Comparison of ENCODE assay signal across 14 cellular contexts in the genomic region with DNA sequence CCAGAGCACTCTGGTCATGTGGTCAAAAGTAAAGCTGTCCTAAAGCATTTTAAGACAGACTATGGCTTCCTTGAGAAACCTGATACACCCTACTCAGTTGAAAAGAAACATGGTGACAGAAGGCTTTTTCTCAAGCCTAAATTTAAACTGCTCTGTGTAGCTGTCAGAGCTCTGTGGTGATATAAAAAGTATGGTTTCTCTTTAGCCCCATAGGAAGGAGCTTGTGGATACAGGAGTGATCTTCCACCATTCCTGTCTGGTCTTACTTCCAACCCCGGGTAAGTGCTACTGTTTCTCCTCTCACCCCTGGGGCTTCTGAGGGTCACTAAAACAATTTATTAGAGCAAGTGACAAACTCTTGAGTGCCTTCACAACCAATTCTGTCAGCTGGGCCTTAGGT. TPM values are rescaled to one million over a fixed set of nuclear protein-coding genes. Genes with fewer than 3 reads are reported as not detected.
A peak's percentile ranks its signal among the peaks of the same experiment; 100 is the strongest.
DNase-seq lines count a peak whose midpoint lies in the region; ATAC-seq and TF ChIP-seq lines count a peak whose summit lies in the region.
"Had no signal": no experiment of that assay in that cellular context is flagged by ENCODE, and none has a peak within 500 bp of the region (broad histone marks: within the 10 kb centered on the region; RNA-seq: fewer than 3 reads in every experiment).

No MANE protein-coding gene starts in this region.

- H3K36me3 Mint-ChIP-seq in natural killer cell treated with Interleukin-12 subunit alpha and Interleukin-12 subunit beta and Interleukin-15 and Interleukin-18, amount 100 ng/mL, for 72 hours: no peaks in the 10 kb centered on the region
- H3K36me3 Mint-ChIP-seq: IgD-negative memory B cell had no signal

- no peaks in the 10 kb centered on the region for H3K27me3 Mint-ChIP-seq in natural killer cell treated with Interleukin-12 subunit alpha and Interleukin-12 subunit beta and Interleukin-15 and Interleukin-18, amount 100 ng/mL, for 72 hours
- H3K27me3 Mint-ChIP-seq: IgD-negative memory B cell had no signal

- DNase-seq in Right ventricle myocardium superior (no peak), cardiac septum (ENCODE audit: low spot score) (no peak), SK-N-MC (ENCODE audit: low read depth, low spot score) (no peak), heart right ventricle (no peak), thoracic aorta (ENCODE audit: low spot score) (no peak), COR-L47 (lab: John Stamatoyannopoulos, UW) (no peak), ecto neural progenitor cell (ENCODE audit: low spot score) (no peak)
- no peak for DNase-seq in natural killer cell treated with Interleukin-12 subunit alpha and Interleukin-12 subunit beta and Interleukin-15 and Interleukin-18, amount 100 ng/mL, for 72 hours (ENCODE audit: low spot score)
- DNase-seq: activated CD4-positive, alpha-beta T cell treated with anti-CD3 and anti-CD28 coated beads for 4 hours; activated T-cell treated with anti-CD3 and anti-CD28 coated beads, Interleukin-2, amount 50 U/mL, for 1 hour; NCI-H2029; ovary; transverse colon had no signal

- H3K9ac ChIP-seq in SK-N-MC (ENCODE audit: insufficient read length): no peak overlapping the region

- ATAC-seq in Right ventricle myocardium superior (ENCODE audit: poor library complexity) (peak; percentile 46), heart right ventricle (peak in 6 of 8 donors; percentile 37 to 51 (median 42)), thoracic aorta (ENCODE audit: insufficient number of reproducible peaks, low FRiP score, low read depth) (no peak)
- no peak for ATAC-seq in natural killer cell treated with Interleukin-12 subunit alpha and Interleukin-12 subunit beta and Interleukin-15 and Interleukin-18, amount 100 ng/mL, for 72 hours

- peaks cover 25 to 26% of the 10 kb centered on the region in 2 donors for H3K4me1 Mint-ChIP-seq in natural killer cell treated with Interleukin-12 subunit alpha and Interleukin-12 subunit beta and Interleukin-15 and Interleukin-18, amount 100 ng/mL, for 72 hours (ENCODE audit: low read depth in 2 of 2)

- H3K9me3 Mint-ChIP-seq in natural killer cell treated with Interleukin-12 subunit alpha and Interleukin-12 subunit beta and Interleukin-15 and Interleukin-18, amount 100 ng/mL, for 72 hours: no peaks in the 10 kb centered on the region
- H3K9me3 Mint-ChIP-seq: IgD-negative memory B cell had no signal

- WGBS in heart right ventricle, 2 donors: 43 to 47% methylated on average over 1 of the region's 1 CpG

- peak overlapping the region in 1 of 2 donors; percentile 75 for H3K27ac Mint-ChIP-seq in natural killer cell treated with Interleukin-12 subunit alpha and Interleukin-12 subunit beta and Interleukin-15 and Interleukin-18, amount 100 ng/mL, for 72 hours

- H3K9me3 ChIP-seq in SK-N-MC (ENCODE audit: low read depth, low read length) (no peaks in the 10 kb centered on the region), heart right ventricle (no peaks in the 10 kb centered on the region), thoracic aorta (no peaks in the 10 kb centered on the region)
- H3K9me3 ChIP-seq: ovary, transverse colon had no signal

- H3K27me3 ChIP-seq in heart right ventricle (no peaks in the 10 kb centered on the region), thoracic aorta (replicated peaks; ENCODE audit: insufficient read depth) (no peaks in the 10 kb centered on the region)
- H3K27me3 ChIP-seq: ovary, transverse colon had no signal

- intact Hi-C loops in Right ventricle myocardium superior (cut with DNase I) (no loop called here), cardiac septum (cut with DNase I) (no loop called here), heart right ventricle (cut with DNase I) (no loop called here)

- peak overlapping the region; percentile 51; the same call in 1 of the 2 replicates for H3K27ac ChIP-seq in SK-N-MC
- peak overlapping the region in 2 of 10 donors; percentile 6 to 14 for H3K27ac ChIP-seq in heart right ventricle
- H3K27ac ChIP-seq in thoracic aorta: peak overlapping the region; percentile 1 to 30
- H3K27ac ChIP-seq: ovary had no signal

- H3K4me3 Mint-ChIP-seq in natural killer cell treated with Interleukin-12 subunit alpha and Interleukin-12 subunit beta and Interleukin-15 and Interleukin-18, amount 100 ng/mL, for 72 hours: no peak overlapping the region

- H3K4me3 ChIP-seq in SK-N-MC (no peak overlapping the region), heart right ventricle (no peak overlapping the region), thoracic aorta (no peak overlapping the region)
- H3K4me3 ChIP-seq: ovary, transverse colon had no signal

- no peak for TF ChIP-seq CTCF in heart right ventricle (IDR thresholded peaks at IDR 0.05)
- no peak for TF ChIP-seq CTCF in thoracic aorta (IDR thresholded peaks at IDR 0.05)

- H3K4me1 ChIP-seq in heart right ventricle: peaks cover 3 to 90% (median 75%) of the 10 kb centered on the region in 9 donors
- H3K4me1 ChIP-seq in thoracic aorta (ENCODE audit: control insufficient read depth in 1 of 2, low read depth in 2 of 2): peaks cover 64 to 94% of the 10 kb centered on the region in 2 donors

- H3K36me3 ChIP-seq in SK-N-MC (ENCODE audit: insufficient read depth, low read length): no peaks in the 10 kb centered on the region
- H3K36me3 ChIP-seq in heart right ventricle: no peaks in the 10 kb centered on the region
- no peaks in the 10 kb centered on the region for H3K36me3 ChIP-seq in thoracic aorta
- H3K36me3 ChIP-seq: ovary, transverse colon had no signal

RNA-seq across cellular contexts. Expression of gene TP53BP2, which starts 8.5 kb away (rescaled TPM):
- total RNA-seq in Right ventricle myocardium superior: 16.1 TPM
- total RNA-seq in cardiac septum: 24.9 TPM
- 10 to 100 TPM; 16.2 to 25.3 (median 21.2) TPM for total RNA-seq in heart right ventricle
- 1 to 10 TPM; 5.9 to 8.8 TPM for polyA plus RNA-seq in heart right ventricle
- 10 to 100 TPM; 63.1 to 88.9 TPM for total RNA-seq in thoracic aorta
- total RNA-seq in natural killer cell treated with Interleukin-12 subunit alpha and Interleukin-12 subunit beta and Interleukin-15 and Interleukin-18, amount 100 ng/mL, for 72 hours: 100 to 1,000 TPM; 122 to 174 TPM

Comparison
In these comparisons a context has a peak if more than half of its experiments do, and no peak if none do; other contexts are left out.
1. ATAC-seq: peak in Right ventricle myocardium superior (single experiment) and heart right ventricle (6 of 8); none in thoracic aorta (single experiment) and natural killer cell treated with Interleukin-12 subunit alpha and Interleukin-12 subunit beta and Interleukin-15 and Interleukin-18, amount 100 ng/mL, for 72 hours (0 of 2).